In genomic region chr11:2669926-2670469, GRCh38 we compare ENCODE assay signal across 15 cellular contexts. TPM values are rescaled to one million over a fixed set of nuclear protein-coding genes. Genes with fewer than 3 reads are reported as not detected.
DNase-seq lines count a peak whose midpoint lies in the region; ATAC-seq, FAIRE-seq and TF ChIP-seq lines count a peak whose summit lies in the region.
"Had no signal": no experiment of that assay in that cellular context is flagged by ENCODE, and none has a peak within 500 bp of the region (broad histone marks: within the 10 kb centered on the region; RNA-seq: fewer than 3 reads in every experiment).

No MANE protein-coding gene starts in this region.

- TF ChIP-seq CTCF in H9 (conservative IDR thresholded peaks at IDR 0.05) (no peak), WERI-Rb-1 (IDR thresholded peaks at IDR 0.05; ENCODE audit: low read depth, low read length) (no peak), glutamatergic neuron (IDR thresholded peaks at IDR 0.05; ENCODE audit: partially characterized antibody, unreplicated experiment) (no peak)

- H2BK15ac ChIP-seq in H9 (ENCODE audit: low read depth, low read length) = no peak overlapping the region

- no peak overlapping the region for H3K27ac ChIP-seq in H9 (ENCODE audit: insufficient read length, low read depth, low read length)
- H3K27ac ChIP-seq in WERI-Rb-1 = peak overlapping the region; percentile 22; the same call in 1 of the 2 replicates
- no peak overlapping the region for H3K27ac ChIP-seq in small intestine (ENCODE audit: low read depth in 1 of 2, low read length in 1 of 2)

- H2BK20ac ChIP-seq in H9 (ENCODE audit: low read depth, low read length, poor library complexity, severe bottlenecking) = no peak overlapping the region

- H3K4me3 ChIP-seq in WERI-Rb-1 (ENCODE audit: low read depth, low read length) = no peak overlapping the region
- H3K4me3 ChIP-seq in small intestine (ENCODE audit: low read depth in 1 of 2, low read length in 2 of 2) = no peak overlapping the region

- H4K91ac ChIP-seq in H9 (ENCODE audit: insufficient read length, low read depth, low read length) = no peak overlapping the region

- DNase-seq in H9 (peak; percentile 17), WERI-Rb-1 (peak; percentile 15), glutamatergic neuron (no peak), small intestine (peak; percentile 9), NCI-H128 (lab: John Stamatoyannopoulos, UW; ENCODE audit: unreplicated experiment) (no peak)
- DNase-seq: C1 segment of cervical spinal cord, GOT3, HFFc6, KBM-7, NCI-H146, NCI-H2081 treated with DMSO at 0.1 percent for 48 hours, NCI-H510A had no signal

- no peaks in the 10 kb centered on the region for H3K27me3 ChIP-seq in H9 (ENCODE audit: insufficient read depth, low read length)
- H3K27me3 ChIP-seq in WERI-Rb-1 (ENCODE audit: insufficient read depth, low read depth, severe bottlenecking) = no peaks in the 10 kb centered on the region
- H3K27me3 ChIP-seq in small intestine (ENCODE audit: control insufficient read depth in 2 of 2, insufficient read depth in 2 of 2, low read length in 2 of 2) = no peaks in the 10 kb centered on the region

- FAIRE-seq in small intestine (lab: Jason Lieb, UNC) = no peak
- FAIRE-seq: G401.6 had no signal

- no peak overlapping the region for H4K8ac ChIP-seq in H9 (replicated peaks; ENCODE audit: insufficient read length, low read depth, low read length)

- H2BK120ac ChIP-seq in H9 (ENCODE audit: low read depth, low read length, poor library complexity, severe bottlenecking) = no peak overlapping the region

- H3K9ac ChIP-seq in H9 (ENCODE audit: extremely low read depth, insufficient read length, low read length) = no peak overlapping the region

- H3K4me2 ChIP-seq in H9 (ENCODE audit: insufficient read depth, insufficient read length, low read length) = no peak overlapping the region

- H3K18ac ChIP-seq in H9 (ENCODE audit: insufficient read length, low read depth, low read length) = no peak overlapping the region

- no peak overlapping the region for H3T11ph ChIP-seq in H9 (ENCODE audit: low read length)

- no peaks in the 10 kb centered on the region for H3K23me2 ChIP-seq in H9 (ENCODE audit: insufficient read length, low read depth, low read length, poor library complexity, severe bottlenecking)

- H3K9me3 Mint-ChIP-seq in H9 = peaks cover 0 to 3% of the 10 kb centered on the region in 2 experiments; a peak in 3 of 5 replicates
- H3K9me3 Mint-ChIP-seq in glutamatergic neuron (ENCODE audit: unreplicated experiment) = peaks cover 4% of the 10 kb centered on the region
- H3K9me3 Mint-ChIP-seq: HFFc6 had no signal

- no peak overlapping the region for H2BK12ac ChIP-seq in H9 (ENCODE audit: insufficient read length, low read depth, low read length)

- no peak overlapping the region for H3K4ac ChIP-seq in H9 (ENCODE audit: low read depth, low read length)

- H4K5ac ChIP-seq in H9 (ENCODE audit: insufficient read length, low read depth, low read length) = no peak overlapping the region

- H3K56ac ChIP-seq in H9 (ENCODE audit: insufficient read length, low read depth, low read length) = no peak overlapping the region

- H3K9me3 ChIP-seq in H9 (ENCODE audit: control insufficient read depth, low read depth, low read length) (no peaks in the 10 kb centered on the region), WERI-Rb-1 (ENCODE audit: severe bottlenecking) (no peaks in the 10 kb centered on the region), small intestine (ENCODE audit: control insufficient read depth, low read depth) (no peaks in the 10 kb centered on the region)

- H3K4me1 ChIP-seq in H9 (ENCODE audit: insufficient read depth, low read length) = no peaks in the 10 kb centered on the region
- peaks cover 0 to 2% of the 10 kb centered on the region in 2 donors for H3K4me1 ChIP-seq in small intestine (ENCODE audit: control insufficient read depth in 2 of 2, insufficient read depth in 1 of 2, low read depth in 1 of 2, low read length in 1 of 2)

- H3K27me3 Mint-ChIP-seq in H9 (ENCODE audit: low read depth) (peaks cover 27% of the 10 kb centered on the region), glutamatergic neuron (ENCODE audit: unreplicated experiment) (peaks cover 8% of the 10 kb centered on the region)

- H3K79me2 ChIP-seq in H9 (ENCODE audit: insufficient read depth, low read length) = no peaks in the 10 kb centered on the region

- H2BK5ac ChIP-seq in H9 (ENCODE audit: insufficient read length, low read length) = no peak overlapping the region

- H3K79me1 ChIP-seq in H9 (ENCODE audit: insufficient read depth, low read depth, low read length, poor library complexity, severe bottlenecking) = no peaks in the 10 kb centered on the region

- ATAC-seq in GM21723 (IDR thresholded peaks at IDR 0.05; ENCODE audit: unreplicated experiment) (no peak), GM18867 (IDR thresholded peaks at IDR 0.05; ENCODE audit: unreplicated experiment) (no peak)

- H3K4me1 Mint-ChIP-seq in H9 = peaks cover 8 to 12% of the 10 kb centered on the region in 2 experiments
- H3K4me1 Mint-ChIP-seq in glutamatergic neuron (ENCODE audit: low read depth, unreplicated experiment) = peaks cover 18% of the 10 kb centered on the region

- H3K14ac ChIP-seq in H9 (ENCODE audit: insufficient read depth, low read length) = no peak overlapping the region

- H4K20me1 ChIP-seq in H9 (ENCODE audit: control insufficient read depth, insufficient read depth, insufficient read length) = peaks cover 3% of the 10 kb centered on the region

- peaks cover 1 to 7% (median 5%) of the 10 kb centered on the region in 3 experiments; a peak in 5 of 7 replicates for H3K36me3 Mint-ChIP-seq in H9 (ENCODE audit: insufficient read depth in 1 of 3, low read depth in 3 of 3)
- H3K36me3 Mint-ChIP-seq in glutamatergic neuron (ENCODE audit: unreplicated experiment) = no peaks in the 10 kb centered on the region

- WGBS in H9 (ENCODE audit: extremely low coverage, insufficient read length, low lambda C conversion rate) = no CpG with 5 or more reads among the region's 7 CpGs
- WGBS in small intestine, 3 donors = 87 to 95% (median 94%) methylated on average over 7 of the region's 7 CpGs

- H3K36me3 ChIP-seq in WERI-Rb-1 (peaks cover 2% of the 10 kb centered on the region; the same call in 1 of the 2 replicates), small intestine (ENCODE audit: control insufficient read depth in 2 of 2, insufficient read depth in 2 of 2, low read length in 2 of 2) (no peaks in the 10 kb centered on the region)

- H3K27ac Mint-ChIP-seq in H9 (no peak overlapping the region; a peak in 2 of 7 replicates), glutamatergic neuron (ENCODE audit: unreplicated experiment) (peak overlapping the region; percentile 68)
- H3K27ac Mint-ChIP-seq: HFFc6 had no signal

- no peak overlapping the region for H2AFZ ChIP-seq in H9 (ENCODE audit: low read length)

- H3K4me3 Mint-ChIP-seq in H9 = no peak overlapping the region
- peak overlapping the region; percentile 34 for H3K4me3 Mint-ChIP-seq in glutamatergic neuron (ENCODE audit: unreplicated experiment)
- H3K4me3 Mint-ChIP-seq: HFFc6 had no signal

- no peak overlapping the region for H3K23ac ChIP-seq in H9 (ENCODE audit: insufficient read length, low read depth, low read length)

- no peak overlapping the region for H2AK5ac ChIP-seq in H9 (ENCODE audit: insufficient read length, low read length)

RNA-seq across cellular contexts. Expression of gene KCNQ1OT1, which starts 29.8 kb away (rescaled TPM):
- 0.88 and 1.2 TPM in 2 replicates for total RNA-seq in H9 (2021)
- 14.3 TPM for total RNA-seq in glutamatergic neuron (ENCODE audit: unreplicated experiment)
- polyA plus RNA-seq in small intestine = under 1 TPM; under 0.01 to 0.22 (median under 0.01) TPM

Comparison
In these comparisons a context has a peak if more than half of its experiments do, and no peak if none do; other contexts are left out.
1. DNase-seq: peak in H9 (single experiment), WERI-Rb-1 (single experiment) and small intestine (single experiment); none in glutamatergic neuron (single experiment) and NCI-H128 (single experiment).